ENCODE assay signal across 20 cellular contexts in genomic region chr2:127275789-127276188, GRCh38. TPM values are rescaled to one million over a fixed set of nuclear protein-coding genes. Genes with fewer than 3 reads are reported as not detected.
DNase-seq lines count a peak whose midpoint lies in the region; ATAC-seq lines count a peak whose summit lies in the region.
"Had no signal": no experiment of that assay in that cellular context is flagged by ENCODE, and none has a peak within 500 bp of the region (broad histone marks: within the 10 kb centered on the region; RNA-seq: fewer than 3 reads in every experiment).

No MANE protein-coding gene starts in this region.

- H3K27me3 ChIP-seq in layer of hippocampus (ENCODE audit: control insufficient read depth, insufficient read depth, low read length): no peaks in the 10 kb centered on the region
- H3K27me3 ChIP-seq: Peyer's patch had no signal

- no peak for ATAC-seq in stimulated activated naive CD8-positive, alpha-beta T cell treated with anti-CD3 and anti-CD28 coated beads, Interleukin-15, amount 100 ng/mL, for 72 hours
- no peak for ATAC-seq in GM21717 (IDR thresholded peaks at IDR 0.05; ENCODE audit: unreplicated experiment)
- ATAC-seq: HCT116 had no signal

- no peak overlapping the region for H3K4me3 Mint-ChIP-seq in stimulated activated naive CD8-positive, alpha-beta T cell treated with anti-CD3 and anti-CD28 coated beads, Interleukin-15, Interleukin-2, amounts not matched to agents 100 ng/mL and 50 ng/mL, for 24 hours
- H3K4me3 Mint-ChIP-seq in stimulated activated naive CD8-positive, alpha-beta T cell treated with anti-CD3 and anti-CD28 coated beads, Interleukin-15, amount 100 ng/mL, for 72 hours: no peak overlapping the region

- no peaks in the 10 kb centered on the region for H3K9me3 Mint-ChIP-seq in stimulated activated naive CD8-positive, alpha-beta T cell treated with anti-CD3 and anti-CD28 coated beads, Interleukin-15, Interleukin-2, amounts not matched to agents 100 ng/mL and 50 ng/mL, for 24 hours
- H3K9me3 Mint-ChIP-seq in stimulated activated naive CD8-positive, alpha-beta T cell treated with anti-CD3 and anti-CD28 coated beads, Interleukin-15, amount 100 ng/mL, for 72 hours: no peaks in the 10 kb centered on the region

- no peaks in the 10 kb centered on the region for H3K27me3 Mint-ChIP-seq in stimulated activated naive CD8-positive, alpha-beta T cell treated with anti-CD3 and anti-CD28 coated beads, Interleukin-15, Interleukin-2, amounts not matched to agents 100 ng/mL and 50 ng/mL, for 24 hours
- H3K27me3 Mint-ChIP-seq in stimulated activated naive CD8-positive, alpha-beta T cell treated with anti-CD3 and anti-CD28 coated beads, Interleukin-15, amount 100 ng/mL, for 72 hours: no peaks in the 10 kb centered on the region

- DNase-seq in NCI-H2171 treated with DMSO at 0.1 percent for 48 hours (lab: John Stamatoyannopoulos, UW): peak; percentile 46
- DNase-seq in NCI-H2171 (lab: John Stamatoyannopoulos, UW): no peak
- DNase-seq in stimulated activated naive CD8-positive, alpha-beta T cell treated with anti-CD3 and anti-CD28 coated beads, Interleukin-15, amount 100 ng/mL, for 72 hours: no peak
- DNase-seq in DMS153 (lab: John Stamatoyannopoulos, UW): no peak
- DNase-seq: 8988T, EL, KBM-7, MM.1S, NCI-H1092, NCI-H1436, NCI-H2029 treated with DMSO at 0.1 percent for 48 hours, NCI-H524 treated with DMSO at 0.1 percent for 48 hours, NCI-H82, Peyer's patch had no signal

- H3K36me3 Mint-ChIP-seq in stimulated activated naive CD8-positive, alpha-beta T cell treated with anti-CD3 and anti-CD28 coated beads, Interleukin-15, Interleukin-2, amounts not matched to agents 100 ng/mL and 50 ng/mL, for 24 hours (ENCODE audit: low read depth): peaks cover 88% of the 10 kb centered on the region

- peaks cover 9% of the 10 kb centered on the region for H3K4me1 Mint-ChIP-seq in stimulated activated naive CD8-positive, alpha-beta T cell treated with anti-CD3 and anti-CD28 coated beads, Interleukin-15, Interleukin-2, amounts not matched to agents 100 ng/mL and 50 ng/mL, for 24 hours (ENCODE audit: low read depth)
- peaks cover 18% of the 10 kb centered on the region for H3K4me1 Mint-ChIP-seq in stimulated activated naive CD8-positive, alpha-beta T cell treated with anti-CD3 and anti-CD28 coated beads, Interleukin-15, amount 100 ng/mL, for 72 hours

- H3K27ac Mint-ChIP-seq in stimulated activated naive CD8-positive, alpha-beta T cell treated with anti-CD3 and anti-CD28 coated beads, Interleukin-15, Interleukin-2, amounts not matched to agents 100 ng/mL and 50 ng/mL, for 24 hours: peak overlapping the region; percentile 36
- H3K27ac Mint-ChIP-seq in stimulated activated naive CD8-positive, alpha-beta T cell treated with anti-CD3 and anti-CD28 coated beads, Interleukin-15, amount 100 ng/mL, for 72 hours: no peak overlapping the region

- peak overlapping the region; percentile 30 for H3K27ac ChIP-seq in layer of hippocampus (ENCODE audit: low read depth, low read length)
- peak overlapping the region; percentile 42 for H3K27ac ChIP-seq in temporal lobe (ENCODE audit: low read depth, low read length)
- H3K27ac ChIP-seq: Peyer's patch had no signal

RNA-seq across cellular contexts. Expression of gene ERCC3, which starts 18.2 kb away (rescaled TPM):
- total RNA-seq in temporal lobe: 43.0 TPM

RNA-seq across cellular contexts. Expression of gene CYP27C1, which starts 55.7 kb away (rescaled TPM):
- total RNA-seq in temporal lobe: 3.4 TPM
- total RNA-seq: OCI-LY7 had no signal
